ENCODE assay signal across 19 cellular contexts in genomic region chr2:73339171-73339678, GRCh38. TPM values are rescaled to one million over a fixed set of nuclear protein-coding genes. Genes with fewer than 3 reads are reported as not detected.
A peak's percentile ranks its signal among the peaks of the same experiment; 100 is the strongest.
DNase-seq lines count a peak whose midpoint lies in the region; ATAC-seq, FAIRE-seq and TF ChIP-seq lines count a peak whose summit lies in the region.
"Had no signal": no experiment of that assay in that cellular context is flagged by ENCODE, and none has a peak within 500 bp of the region (broad histone marks: within the 10 kb centered on the region; RNA-seq: fewer than 3 reads in every experiment).

No MANE protein-coding gene starts in this region.

- no peaks in the 10 kb centered on the region for H3K79me2 ChIP-seq in Loucy (ENCODE audit: insufficient read depth, low read length)
- no peaks in the 10 kb centered on the region for H3K79me2 ChIP-seq in H1 (ENCODE audit: control insufficient read depth in 1 of 2, insufficient read depth in 2 of 2, low read length in 2 of 2)

- no peak overlapping the region for H3K4me3 ChIP-seq in Loucy (ENCODE audit: low read length, poor library complexity, severe bottlenecking)
- no peak overlapping the region for H3K4me3 ChIP-seq in H1 (ENCODE audit: extremely low read depth in 1 of 4, insufficient read depth in 2 of 4, low read depth in 3 of 4, low read length in 4 of 4)

- no peaks in the 10 kb centered on the region for H3K4me1 ChIP-seq in Loucy (ENCODE audit: insufficient read depth, low read length, poor library complexity, severe bottlenecking)
- no peaks in the 10 kb centered on the region for H3K4me1 ChIP-seq in H1 (replicated peaks in 1 of 4; ENCODE audit: control insufficient read depth in 3 of 4, insufficient read depth in 4 of 4, low read length in 3 of 4)
- H3K4me1 ChIP-seq: BE2C had no signal

- H4K20me1 ChIP-seq in Loucy (ENCODE audit: insufficient read depth, low read length, poor library complexity, severe bottlenecking) (no peaks in the 10 kb centered on the region), H1 (replicated peaks in 1 of 2; ENCODE audit: control insufficient read depth in 1 of 2, insufficient read depth in 2 of 2, low read length in 2 of 2) (no peaks in the 10 kb centered on the region)

- H3K4me2 ChIP-seq in Loucy (ENCODE audit: low read depth, low read length, poor library complexity, severe bottlenecking) (no peak overlapping the region), H1 (ENCODE audit: insufficient read depth in 1 of 2, low read depth in 2 of 2, low read length in 2 of 2) (no peak overlapping the region)

- H3K23me2 ChIP-seq in H1 (ENCODE audit: low read depth, low read length), result no peaks in the 10 kb centered on the region

- no peak overlapping the region for H2AK5ac ChIP-seq in H1 (ENCODE audit: low read depth, low read length)

- H3K79me1 ChIP-seq in H1 (ENCODE audit: low read depth, low read length), result no peaks in the 10 kb centered on the region

- H3K56ac ChIP-seq in H1 (replicated peaks; ENCODE audit: insufficient read length, low read depth, low read length), result no peak overlapping the region

- no peak overlapping the region for H3K14ac ChIP-seq in H1 (ENCODE audit: insufficient read length)

- H3K27me3 ChIP-seq in Loucy (ENCODE audit: insufficient read depth, low read length, poor library complexity, severe bottlenecking), result no peaks in the 10 kb centered on the region
- H3K27me3 ChIP-seq in H1 (replicated peaks in 1 of 4; ENCODE audit: control insufficient read depth in 3 of 4, extremely low read depth in 1 of 4, insufficient read depth in 3 of 4, low read length in 3 of 4), result no peaks in the 10 kb centered on the region
- H3K27me3 ChIP-seq: BE2C had no signal

- H2AFZ ChIP-seq in Loucy (ENCODE audit: low read length) (peak overlapping the region; percentile 80), H1 (ENCODE audit: low read length) (peak overlapping the region; percentile 74; the same call in 1 of the 2 replicates)

- TF ChIP-seq CTCF in Loucy (conservative IDR thresholded peaks at IDR 0.05; ENCODE audit: low read length) (no peak), H1 (IDR thresholded peaks at IDR 0.05; ENCODE audit: control extremely low read depth in 1 of 3, insufficient read depth in 1 of 3, low read depth in 1 of 3, low read length in 3 of 3) (no peak)

- no peak overlapping the region for H2BK15ac ChIP-seq in H1 (ENCODE audit: low read length)

- 84% methylated on average over 3 of the region's 3 CpGs; no CpG with 5 or more reads in 1 of the 2 experiments for WGBS in H1 (ENCODE audit: extremely low coverage in 1 of 2, insufficient coverage in 1 of 2, insufficient read length in 1 of 2, insufficient replicate concordance in 2 of 2, low coverage in 1 of 2, low lambda C conversion rate in 2 of 2, missing lambda C conversion rate in 1 of 2), 2 experiments

- H3K4me3 Mint-ChIP-seq in naive thymus-derived CD8-positive, alpha-beta T cell, result no peak overlapping the region
- H3K4me3 Mint-ChIP-seq: CD4-positive, alpha-beta memory T cell; T-helper 2 cell treated with Interferon-gamma antibody and Interleukin-4, amounts not matched to agents 5 μg/mL and 100 μg/mL, for 36 hours had no signal

- TF ChIP-seq EP300 in H1 (IDR thresholded peaks at IDR 0.05; ENCODE audit: borderline replicate concordance in 1 of 2, low read depth in 2 of 2, low read length in 2 of 2), result no peak

- H3K9ac ChIP-seq in Loucy (ENCODE audit: low read depth, low read length, poor library complexity, severe bottlenecking) (no peak overlapping the region), H1 (replicated peaks in 1 of 4; ENCODE audit: extremely low read depth in 1 of 4, low read depth in 3 of 4, low read length in 3 of 4) (no peak overlapping the region)

- no peak overlapping the region for H4K91ac ChIP-seq in H1 (replicated peaks; ENCODE audit: insufficient read length, low read length)

- H2BK12ac ChIP-seq in H1 (ENCODE audit: low read depth, low read length), result no peak overlapping the region

- no peak overlapping the region for H3K4ac ChIP-seq in H1 (replicated peaks; ENCODE audit: insufficient read length, low read depth, low read length)

- POLR2A ChIA-PET in H1 (lab: Charles Lee; ENCODE audit: partially characterized antibody), result interaction anchor here (0.6 kb wide), 1 partner anchor 71 kb away, joined by 3 read pairs; no protein-coding TSS in a partner anchor
- POLR2A ChIA-PET in naive thymus-derived CD8-positive, alpha-beta T cell (lab: Charles Lee), result no interaction called here

- no peak for TF ChIP-seq RAD21 in H1 (IDR thresholded peaks at IDR 0.05 in 1 of 2, conservative IDR thresholded peaks at IDR 0.05 in 1 of 2; ENCODE audit: low read depth in 2 of 2, low read length in 2 of 2)

- H3K36me3 ChIP-seq in Loucy (ENCODE audit: insufficient read depth, low read length) (no peaks in the 10 kb centered on the region), H1 (ENCODE audit: control insufficient read depth in 2 of 4, insufficient read depth in 4 of 4, low read length in 3 of 4) (no peaks in the 10 kb centered on the region)
- H3K36me3 ChIP-seq: BE2C had no signal

- DNase-seq in COR-L47 (lab: John Stamatoyannopoulos, UW) (peak; percentile 75), NCI-H69 (lab: John Stamatoyannopoulos, UW) (peak; percentile 91), H1 (ENCODE audit: low read depth in 1 of 2, low spot score in 2 of 2) (no peak), NCI-H1694 (lab: John Stamatoyannopoulos, UW) (no peak), pons (ENCODE audit: low spot score) (no peak)
- no peak for DNase-seq in naive thymus-derived CD8-positive, alpha-beta T cell
- DNase-seq: BE2C; CD4-positive, alpha-beta memory T cell; EL; NCI-H1092 treated with DMSO at 0.1 percent for 48 hours; NCI-H2029; NCI-H446; SIG-M5; SW 1271 had no signal

- peaks cover 0 to 6% (median 3%) of the 10 kb centered on the region in 3 donors for H3K36me3 Mint-ChIP-seq in naive thymus-derived CD8-positive, alpha-beta T cell

- peaks cover 0 to 19% (median 6%) of the 10 kb centered on the region in 9 donors for H3K9me3 Mint-ChIP-seq in naive thymus-derived CD8-positive, alpha-beta T cell

- no peak for FAIRE-seq in H1 (lab: Jason Lieb, UNC)

- no peak overlapping the region for H2BK120ac ChIP-seq in H1 (replicated peaks; ENCODE audit: low read depth, low read length)

- H3K27me3 Mint-ChIP-seq in naive thymus-derived CD8-positive, alpha-beta T cell, result no peaks in the 10 kb centered on the region

- no peaks in the 10 kb centered on the region for H3F3A ChIP-seq in Loucy (ENCODE audit: low read depth)

- no peak overlapping the region for H3K23ac ChIP-seq in H1 (ENCODE audit: insufficient read length)

- no peaks in the 10 kb centered on the region for H3K9me2 ChIP-seq in Loucy (replicated peaks; ENCODE audit: low read depth, low read length)

- H2BK5ac ChIP-seq in H1 (ENCODE audit: low read depth, low read length), result no peak overlapping the region

- no peak overlapping the region for H4K8ac ChIP-seq in H1 (ENCODE audit: extremely low read depth, insufficient read depth, low read length)

- H3K9me3 ChIP-seq in Loucy (ENCODE audit: insufficient read depth, low read depth, low read length) (peaks cover 10% of the 10 kb centered on the region; the same call in 1 of the 2 replicates), H1 (ENCODE audit: insufficient read depth in 2 of 2, low read depth in 1 of 2, low read length in 1 of 2) (no peaks in the 10 kb centered on the region; a peak in 1 of 4 replicates)
- H3K9me3 ChIP-seq: BE2C had no signal

- ATAC-seq in naive thymus-derived CD8-positive, alpha-beta T cell, result no peak
- ATAC-seq in GM21737 (IDR thresholded peaks at IDR 0.05; ENCODE audit: unreplicated experiment), result no peak

- no peak overlapping the region for H4K5ac ChIP-seq in H1 (ENCODE audit: insufficient read length, low read depth, low read length)

- no peak overlapping the region for H3K27ac Mint-ChIP-seq in naive thymus-derived CD8-positive, alpha-beta T cell
- H3K27ac Mint-ChIP-seq: CD4-positive, alpha-beta memory T cell; T-helper 2 cell treated with Interferon-gamma antibody and Interleukin-4, amounts not matched to agents 5 μg/mL and 100 μg/mL, for 36 hours had no signal

- H2BK20ac ChIP-seq in H1 (ENCODE audit: low read length), result no peak overlapping the region

- H3K27ac ChIP-seq in H1 (ENCODE audit: low read depth, low read length), result no peak overlapping the region

- TF ChIP-seq POLR2A in H1 (IDR thresholded peaks at IDR 0.05; ENCODE audit: control extremely low read depth in 1 of 2, low read depth in 2 of 2, low read length in 2 of 2), result no peak

- CTCF ChIA-PET in H1 (lab: Charles Lee; ENCODE audit: partially characterized antibody), result interaction anchor here (1.5 kb wide), 1 partner anchor 21 kb away, joined by 6 read pairs; no protein-coding TSS in a partner anchor

- H3K18ac ChIP-seq in H1 (ENCODE audit: extremely low read depth, low read length), result no peak overlapping the region

- H3K4me1 Mint-ChIP-seq in naive thymus-derived CD8-positive, alpha-beta T cell, result peaks cover 0 to 5% (median under 1%) of the 10 kb centered on the region in 4 donors

RNA-seq across cellular contexts. Expression of gene EGR4, which starts 45.9 kb away (rescaled TPM):
- total RNA-seq in H1 (2021; fragmentation: NEBNext Ultra II Directional; extraction: Animal tissue kit (Norgen Biotek cat#: 25700)), result 0.20 TPM in 1 of 2 replicates, not detected in the other
- 0.08 TPM in 1 of 2 replicates, not detected in the other for polyA plus RNA-seq in H1 (2011; rRNA removed)
- polyA plus RNA-seq in H1 (2011; cell fraction: cytosol; rRNA removed), result 0.05 TPM
- 0.09 TPM for polyA plus RNA-seq in H1 (2011; cell fraction: nucleus; rRNA removed)
- 0.06 to 0.12 TPM (median 0.07 TPM) in 3 of 4 replicates, not detected in the other for polyA plus RNA-seq in H1 (2012, experiment 1 of 2)
- not detected for polyA plus RNA-seq in H1 (2012, experiment 2 of 2)
- polyA plus RNA-seq in H1 (2013, experiment 1 of 2), result 0.02 TPM
- polyA plus RNA-seq in H1 (2013, experiment 2 of 2), result 0.04 TPM
- not detected in 2 replicates for polyA minus RNA-seq in H1 (2011; rRNA and poly(A)+ RNA removed)
- not detected for polyA minus RNA-seq in H1 (2011; cell fraction: cytosol; rRNA and poly(A)+ RNA removed)
- polyA minus RNA-seq in H1 (2011; cell fraction: nucleus; rRNA and poly(A)+ RNA removed), result 0.80 TPM
- total RNA-seq in naive thymus-derived CD8-positive, alpha-beta T cell, result not detected
- polyA plus RNA-seq in naive thymus-derived CD8-positive, alpha-beta T cell, result not detected
- total RNA-seq: CD4-positive, alpha-beta memory T cell; H4; RPMI7951 had no signal
- polyA plus RNA-seq: CD4-positive, alpha-beta memory T cell had no signal

RNA-seq across cellular contexts. Expression of gene ALMS1, which starts 46.4 kb away (rescaled TPM):
- 44.6 and 45.6 TPM in 2 replicates for total RNA-seq in H1 (2021; fragmentation: NEBNext Ultra II Directional; extraction: Animal tissue kit (Norgen Biotek cat#: 25700))
- 21.4 and 21.8 TPM in 2 replicates for polyA plus RNA-seq in H1 (2011; rRNA removed)
- 20.1 TPM for polyA plus RNA-seq in H1 (2011; cell fraction: cytosol; rRNA removed)
- 47.6 TPM for polyA plus RNA-seq in H1 (2011; cell fraction: nucleus; rRNA removed)
- 24.7 to 27.2 TPM (median 26.5 TPM) in 4 replicates for polyA plus RNA-seq in H1 (2012, experiment 1 of 2)
- 1.00 TPM for polyA plus RNA-seq in H1 (2012, experiment 2 of 2)
- polyA plus RNA-seq in H1 (2013, experiment 1 of 2), result 18.8 TPM
- polyA plus RNA-seq in H1 (2013, experiment 2 of 2), result 13.6 TPM
- polyA minus RNA-seq in H1 (2011; rRNA and poly(A)+ RNA removed), result 87.2 and 116 TPM in 2 replicates
- 37.0 TPM for polyA minus RNA-seq in H1 (2011; cell fraction: cytosol; rRNA and poly(A)+ RNA removed)
- 169 TPM for polyA minus RNA-seq in H1 (2011; cell fraction: nucleus; rRNA and poly(A)+ RNA removed)
- total RNA-seq in naive thymus-derived CD8-positive, alpha-beta T cell, result 10 to 100 TPM; 28.3 to 28.8 TPM
- 1 to 10 TPM; 1.9 to 5.1 (median 2.2) TPM for polyA plus RNA-seq in naive thymus-derived CD8-positive, alpha-beta T cell

RNA-seq across cellular contexts. Expression of gene FBXO41, which starts 54.9 kb away (rescaled TPM):
- 13.5 and 14.3 TPM in 2 replicates for total RNA-seq in H1 (2021; fragmentation: NEBNext Ultra II Directional; extraction: Animal tissue kit (Norgen Biotek cat#: 25700))
- polyA plus RNA-seq in H1 (2011; rRNA removed), result 11.2 and 16.3 TPM in 2 replicates
- polyA plus RNA-seq in H1 (2011; cell fraction: cytosol; rRNA removed), result 14.8 TPM
- polyA plus RNA-seq in H1 (2011; cell fraction: nucleus; rRNA removed), result 64.1 TPM
- 10.8 to 13.2 TPM (median 12.2 TPM) in 4 replicates for polyA plus RNA-seq in H1 (2012, experiment 1 of 2)
- polyA plus RNA-seq in H1 (2012, experiment 2 of 2), result 7.5 TPM
- 9.2 TPM for polyA plus RNA-seq in H1 (2013, experiment 1 of 2)
- polyA plus RNA-seq in H1 (2013, experiment 2 of 2), result 7.3 TPM
- polyA minus RNA-seq in H1 (2011; rRNA and poly(A)+ RNA removed), result 9.5 and 11.5 TPM in 2 replicates
- polyA minus RNA-seq in H1 (2011; cell fraction: cytosol; rRNA and poly(A)+ RNA removed), result 8.5 TPM
- polyA minus RNA-seq in H1 (2011; cell fraction: nucleus; rRNA and poly(A)+ RNA removed), result 17.1 TPM
- 10 to 100 TPM; 26.5 to 28.0 TPM for total RNA-seq in naive thymus-derived CD8-positive, alpha-beta T cell
- 1 to 10 TPM; 1.0 to 2.7 (median 1.8) TPM for polyA plus RNA-seq in naive thymus-derived CD8-positive, alpha-beta T cell

Comparison
In these comparisons a context has a peak if more than half of its experiments do, and no peak if none do; other contexts are left out.
1. DNase-seq: peak in COR-L47 (single experiment) and NCI-H69 (single experiment); none in H1 (0 of 2), NCI-H1694 (single experiment), naive thymus-derived CD8-positive, alpha-beta T cell (0 of 10) and pons (single experiment).